Comparison of ENCODE assay signal across 20 cellular contexts in the genomic region with DNA sequence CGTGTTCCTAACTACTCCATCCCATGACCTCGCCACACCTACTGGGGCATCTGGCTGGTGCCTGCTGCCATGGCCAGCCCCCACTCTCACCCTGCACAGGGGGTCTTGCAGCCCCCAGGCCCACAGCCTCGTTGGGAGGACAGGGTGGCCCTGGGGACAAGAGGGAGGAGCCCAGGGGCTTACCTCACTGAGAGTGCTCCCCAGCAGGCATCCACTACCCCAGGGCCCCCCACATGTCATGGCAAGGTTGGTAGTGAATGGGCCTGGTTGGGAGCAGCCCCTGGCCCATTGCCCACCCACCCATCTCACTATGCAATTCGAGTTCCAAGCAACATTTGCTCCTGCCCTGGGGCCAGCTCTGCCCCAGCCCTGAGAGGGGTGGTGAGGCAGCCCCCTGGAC. TPM values are rescaled to one million over a fixed set of nuclear protein-coding genes. Genes with fewer than 3 reads are reported as not detected.
"Had no signal": no experiment of that assay in that cellular context is flagged by ENCODE, and none has a peak within 500 bp of the region (broad histone marks: within the 10 kb centered on the region; RNA-seq: fewer than 3 reads in every experiment).

No MANE protein-coding gene starts in this region.

- H3K9me3 ChIP-seq: ascending aorta, psoas muscle had no signal

- H3K4me3 ChIP-seq: ascending aorta, psoas muscle, stomach had no signal

- H3K36me3 Mint-ChIP-seq: natural killer cell treated with Interleukin-12 subunit alpha and Interleukin-12 subunit beta and Interleukin-15 and Interleukin-18, amount 100 ng/mL, for 72 hours had no signal

- H3K27ac Mint-ChIP-seq: activated CD4-positive, alpha-beta T cell treated with anti-CD3 and anti-CD28 coated beads, Interleukin-2, amount 10 ng/mL, durations not matched to agents 7 days and 5 days; activated CD8-positive, alpha-beta T cell treated with anti-CD3 and anti-CD28 coated beads, Interleukin-2, amount 10 ng/mL, durations not matched to agents 7 days and 5 days; activated T-cell treated with anti-CD3 and anti-CD28 coated beads, Interleukin-2, amount 50 U/mL, for 24 hours; activated T-helper 2 cell treated with anti-CD3 and anti-CD28 coated beads, Interferon-gamma antibody, Interleukin-2, Interleukin-4, amounts not matched to agents 10 μg/mL and 5 μg/mL and 100 μg/mL, durations not matched to agents 14 hours and 24 hours and 36 hours; dendritic cell treated with granulocyte-macrophage colony-stimulating factor and Interleukin-4, amounts not matched to agents 40 ng/mL and 50 ng/mL, for 4 days; natural killer cell treated with Interleukin-12 subunit alpha and Interleukin-12 subunit beta and Interleukin-15 and Interleukin-18, amount 100 ng/mL, for 72 hours; stimulated activated effector memory CD8-positive, alpha-beta T cell treated with anti-CD3 and anti-CD28 coated beads, Interleukin-12 subunit alpha, Interleukin-12 subunit beta, amount 100 ng/mL, for 72 hours had no signal

- DNase-seq: activated CD4-positive, alpha-beta T cell treated with anti-CD3 and anti-CD28 coated beads, Interleukin-2, amount 10 ng/mL, durations not matched to agents 7 days and 5 days; activated CD8-positive, alpha-beta T cell treated with anti-CD3 and anti-CD28 coated beads, Interleukin-2, amount 10 ng/mL, durations not matched to agents 7 days and 5 days; activated naive CD4-positive, alpha-beta T cell treated with Interleukin-2 at 50 U/mL for 16 hours; activated T-cell treated with anti-CD3 and anti-CD28 coated beads, Interleukin-2, amount 50 U/mL, for 24 hours; effector CD8-positive, alpha-beta T cell; occipital lobe; psoas muscle; small intestine; stimulated activated CD4-positive, alpha-beta T cell treated with anti-CD3 and anti-CD28 coated beads, Interleukin-4, amount 100 ng/mL, for 24 hours; T1000; trophoblast cell had no signal

- ATAC-seq: natural killer cell treated with Interleukin-12 subunit alpha and Interleukin-12 subunit beta and Interleukin-15 and Interleukin-18, amount 100 ng/mL, for 72 hours; stimulated activated effector memory CD8-positive, alpha-beta T cell treated with anti-CD3 and anti-CD28 coated beads, Interleukin-12 subunit alpha, Interleukin-12 subunit beta, amount 100 ng/mL, for 72 hours had no signal

- FAIRE-seq: bronchial epithelial cell, small intestine had no signal

- H3K4me3 Mint-ChIP-seq: activated CD4-positive, alpha-beta T cell treated with anti-CD3 and anti-CD28 coated beads, Interleukin-2, amount 10 ng/mL, durations not matched to agents 7 days and 5 days; activated CD8-positive, alpha-beta T cell treated with anti-CD3 and anti-CD28 coated beads, Interleukin-2, amount 10 ng/mL, durations not matched to agents 7 days and 5 days; activated T-cell treated with anti-CD3 and anti-CD28 coated beads, Interleukin-2, amount 50 U/mL, for 24 hours; dendritic cell treated with granulocyte-macrophage colony-stimulating factor and Interleukin-4, amounts not matched to agents 40 ng/mL and 50 ng/mL, for 4 days; mesothelial cell of epicardium; natural killer cell treated with Interleukin-12 subunit alpha and Interleukin-12 subunit beta and Interleukin-15 and Interleukin-18, amount 100 ng/mL, for 72 hours; stimulated activated effector memory CD8-positive, alpha-beta T cell treated with anti-CD3 and anti-CD28 coated beads, Interleukin-12 subunit alpha, Interleukin-12 subunit beta, amount 100 ng/mL, for 72 hours had no signal

- H3K4me1 Mint-ChIP-seq: mesothelial cell of epicardium; stimulated activated effector memory CD8-positive, alpha-beta T cell treated with anti-CD3 and anti-CD28 coated beads, Interleukin-12 subunit alpha, Interleukin-12 subunit beta, amount 100 ng/mL, for 72 hours had no signal

- H3K27me3 ChIP-seq: ascending aorta had no signal

- H3K9me3 Mint-ChIP-seq: activated CD4-positive, alpha-beta T cell treated with anti-CD3 and anti-CD28 coated beads, Interleukin-2, amount 10 ng/mL, durations not matched to agents 7 days and 5 days; activated T-cell treated with anti-CD3 and anti-CD28 coated beads, Interleukin-2, amount 50 U/mL, for 24 hours; activated T-helper 2 cell treated with anti-CD3 and anti-CD28 coated beads, Interferon-gamma antibody, Interleukin-2, Interleukin-4, amounts not matched to agents 10 μg/mL and 5 μg/mL and 100 μg/mL, durations not matched to agents 14 hours and 24 hours and 36 hours; dendritic cell treated with granulocyte-macrophage colony-stimulating factor and Interleukin-4, amounts not matched to agents 40 ng/mL and 50 ng/mL, for 4 days; mesothelial cell of epicardium; natural killer cell treated with Interleukin-12 subunit alpha and Interleukin-12 subunit beta and Interleukin-15 and Interleukin-18, amount 100 ng/mL, for 72 hours; stimulated activated effector memory CD8-positive, alpha-beta T cell treated with anti-CD3 and anti-CD28 coated beads, Interleukin-12 subunit alpha, Interleukin-12 subunit beta, amount 100 ng/mL, for 72 hours had no signal

- H3K27ac ChIP-seq: ascending aorta, psoas muscle had no signal

- H3K4me1 ChIP-seq: ascending aorta had no signal

RNA-seq across cellular contexts. Expression of a gene that starts 24.0 kb away (rescaled TPM):
- total RNA-seq: activated CD8-positive, alpha-beta T cell treated with anti-CD3 and anti-CD28 coated beads, Interleukin-2, amount 10 ng/mL, durations not matched to agents 7 days and 5 days; ascending aorta; bronchial epithelial cell; lung microvascular endothelial cell; natural killer cell treated with Interleukin-12 subunit alpha and Interleukin-12 subunit beta and Interleukin-15 and Interleukin-18, amount 100 ng/mL, for 72 hours; psoas muscle had no signal
- polyA plus RNA-seq: stomach had no signal
